12 cellular contexts compared by ENCODE assay signal in genomic region chrX:40084471-40084870, GRCh38. TPM values are rescaled to one million over a fixed set of nuclear protein-coding genes. Genes with fewer than 3 reads are reported as not detected.
A peak's percentile ranks its signal among the peaks of the same experiment; 100 is the strongest.
DNase-seq lines count a peak whose midpoint lies in the region; ATAC-seq, FAIRE-seq and TF ChIP-seq lines count a peak whose summit lies in the region.
"Had no signal": no experiment of that assay in that cellular context is flagged by ENCODE, and none has a peak within 500 bp of the region (broad histone marks: within the 10 kb centered on the region; RNA-seq: fewer than 3 reads in every experiment).

No MANE protein-coding gene starts in this region.

- no peak for FAIRE-seq in astrocyte (lab: Jason Lieb, UNC)

- H4K20me1 ChIP-seq in astrocyte (ENCODE audit: insufficient read depth, low read length) = peaks cover 88% of the 10 kb centered on the region

- no peaks in the 10 kb centered on the region for H3K27me3 Mint-ChIP-seq in CD4-positive, alpha-beta T cell
- H3K27me3 Mint-ChIP-seq in astrocyte (ENCODE audit: low read depth, unreplicated experiment) (peaks cover 2% of the 10 kb centered on the region), nephron progenitor cell (ENCODE audit: low read depth, poor library complexity) (peaks cover 59% of the 10 kb centered on the region)

- no peaks in the 10 kb centered on the region for H3K9me3 Mint-ChIP-seq in CD4-positive, alpha-beta T cell
- H3K9me3 Mint-ChIP-seq in astrocyte (ENCODE audit: unreplicated experiment) (no peaks in the 10 kb centered on the region), nephron progenitor cell (peaks cover 13% of the 10 kb centered on the region)

- H3K36me3 Mint-ChIP-seq in CD4-positive, alpha-beta T cell (ENCODE audit: low read depth) = peaks cover 4% of the 10 kb centered on the region
- no peaks in the 10 kb centered on the region for H3K36me3 Mint-ChIP-seq in astrocyte (ENCODE audit: low read depth, unreplicated experiment)
- H3K36me3 Mint-ChIP-seq in nephron progenitor cell (ENCODE audit: low read depth) = no peaks in the 10 kb centered on the region

- peak overlapping the region; percentile 81 for H3K4me2 ChIP-seq in astrocyte (ENCODE audit: low read length)

- in situ Hi-C loops in GM13977 (cut with MboI; ENCODE audit: low pct_unique_long_range_greater_than_20kb, low sequenced_read_pairs, unreplicated experiment) = no loop called here

- H2AFZ ChIP-seq in astrocyte (ENCODE audit: low read depth, low read length) = no peak overlapping the region

- intact Hi-C loops in CD4-positive, alpha-beta T cell (cut with DNase I, micrococcal nuclease) = loop anchor here in 1 of 2 experiments (10.0 kb wide), 1 partner anchor 80 kb away; no protein-coding TSS in a partner anchor
- intact Hi-C loops in heart right ventricle (cut with DNase I) = no loop called here
- intact Hi-C loops in esophagus squamous epithelium (cut with DNase I) = no loop called here

- peaks cover 64% of the 10 kb centered on the region for H3K79me2 ChIP-seq in astrocyte (ENCODE audit: insufficient read depth, low read length)

- TF ChIP-seq POLR2A in esophagus squamous epithelium (IDR thresholded peaks at IDR 0.05) = no peak

- WGBS in HUES64 = 5% methylated on average over 2 of the region's 8 CpGs
- 42 to 46% methylated on average over 8 of the region's 8 CpGs for WGBS in heart right ventricle, 2 donors
- WGBS in esophagus squamous epithelium, 2 donors = 11 to 28% methylated on average over 4 to 5 of the region's 8 CpGs

- no peaks in the 10 kb centered on the region for H3K9me3 ChIP-seq in CD4-positive, alpha-beta T cell (ENCODE audit: control insufficient read depth, low read length)
- H3K9me3 ChIP-seq in HUES64 (ENCODE audit: insufficient read depth, low read depth, low read length) = no peaks in the 10 kb centered on the region
- H3K9me3 ChIP-seq in astrocyte (ENCODE audit: insufficient read depth, low read depth, low read length) = no peaks in the 10 kb centered on the region
- no peaks in the 10 kb centered on the region for H3K9me3 ChIP-seq in heart right ventricle
- no peaks in the 10 kb centered on the region for H3K9me3 ChIP-seq in esophagus squamous epithelium

- H3K4me3 ChIP-seq in HUES64 (ENCODE audit: low read length) (peak overlapping the region; percentile 51), astrocyte (ENCODE audit: insufficient read depth, low read depth, low read length) (no peak overlapping the region), heart right ventricle (peak overlapping the region in 1 of 10 donors; percentile 56), esophagus squamous epithelium (peak overlapping the region in 2 of 4 donors; percentile 43 to 67)

- H3K9ac ChIP-seq in HUES64 (ENCODE audit: low read depth, low read length) (no peak overlapping the region), astrocyte (ENCODE audit: low read length) (no peak overlapping the region)

- H3K36me3 ChIP-seq in HUES64 (ENCODE audit: insufficient read depth, low read length) (no peaks in the 10 kb centered on the region), astrocyte (ENCODE audit: insufficient read depth, low read length) (no peaks in the 10 kb centered on the region), heart right ventricle (no peaks in the 10 kb centered on the region), esophagus squamous epithelium (no peaks in the 10 kb centered on the region)

- H3K27me3 ChIP-seq in CD4-positive, alpha-beta T cell (ENCODE audit: control insufficient read depth, insufficient read depth, low read length) = no peaks in the 10 kb centered on the region
- H3K27me3 ChIP-seq in HUES64 (ENCODE audit: insufficient read depth, low read length) (peaks cover 45% of the 10 kb centered on the region), astrocyte (ENCODE audit: insufficient read depth, low read length) (no peaks in the 10 kb centered on the region), heart right ventricle (peaks cover 0 to 92% (median 0%) of the 10 kb centered on the region in 7 donors), esophagus squamous epithelium (peaks cover 0 to 10% (median 0%) of the 10 kb centered on the region in 4 donors)

- H3K4me1 Mint-ChIP-seq in CD4-positive, alpha-beta T cell (ENCODE audit: low read depth) = peaks cover 69% of the 10 kb centered on the region
- H3K4me1 Mint-ChIP-seq in astrocyte (ENCODE audit: low read depth, unreplicated experiment) (peaks cover 20% of the 10 kb centered on the region), nephron progenitor cell (peaks cover 86% of the 10 kb centered on the region)

- H3K4me1 ChIP-seq in HUES64 (ENCODE audit: insufficient read depth, low read length) (peaks cover 63% of the 10 kb centered on the region), astrocyte (ENCODE audit: insufficient read depth, low read length) (peaks cover 27% of the 10 kb centered on the region), heart right ventricle (peaks cover 0 to 80% (median 39%) of the 10 kb centered on the region in 9 donors), esophagus squamous epithelium (peaks cover 29 to 87% (median 31%) of the 10 kb centered on the region in 3 donors)

- no peak for DNase-seq in CD4-positive, alpha-beta T cell
- DNase-seq in astrocyte (ENCODE audit: low read depth) (no peak), nephron progenitor cell (no peak), GM13977 (ENCODE audit: low spot score) (no peak), heart right ventricle (no peak), esophagus squamous epithelium (lab: John Stamatoyannopoulos, UW) (no peak)
- DNase-seq: activated CD4-positive, alpha-beta T cell treated with anti-CD3 and anti-CD28 coated beads, Interleukin-2, amount 50 U/mL, for 48 hours; NCI-H1092 treated with DMSO at 0.1 percent for 48 hours; OCI-M1; stimulated activated CD4-positive, alpha-beta T cell treated with anti-CD3 and anti-CD28 coated beads, Interleukin-12 subunit alpha, Interleukin-12 subunit beta, amount 100 ng/mL, for 4 hours had no signal

- H3K27ac Mint-ChIP-seq in CD4-positive, alpha-beta T cell = peak overlapping the region; percentile 36
- H3K27ac Mint-ChIP-seq in astrocyte (ENCODE audit: unreplicated experiment) (no peak overlapping the region), nephron progenitor cell (no peak overlapping the region)

- POLR2A ChIA-PET in CD4-positive, alpha-beta T cell (lab: Charles Lee) = interaction anchor here (4.8 kb wide), 1 partner anchor 14 kb away, joined by 25 read pairs; the partner anchor contains the start of gene BCOR

- TF ChIP-seq CTCF in CD4-positive, alpha-beta T cell (IDR thresholded peaks at IDR 0.05) = no peak
- TF ChIP-seq CTCF in astrocyte (IDR thresholded peaks at IDR 0.05; ENCODE audit: insufficient read depth, low read depth, low read length) (no peak), nephron progenitor cell (IDR thresholded peaks at IDR 0.05) (no peak), GM13977 (IDR thresholded peaks at IDR 0.05; ENCODE audit: extremely low read depth, insufficient read depth, missing control alignments) (no peak), heart right ventricle (IDR thresholded peaks at IDR 0.05) (no peak), esophagus squamous epithelium (IDR thresholded peaks at IDR 0.05) (no peak)

- CTCF ChIA-PET in CD4-positive, alpha-beta T cell (lab: Charles Lee) = interaction anchor here (1.3 kb wide), 1 partner anchor 10 kb away, joined by 3 read pairs; no protein-coding TSS in a partner anchor

- peak overlapping the region; percentile 89 for H3K4me3 Mint-ChIP-seq in CD4-positive, alpha-beta T cell
- no peak overlapping the region for H3K4me3 Mint-ChIP-seq in astrocyte (ENCODE audit: unreplicated experiment)
- H3K4me3 Mint-ChIP-seq in nephron progenitor cell = peak overlapping the region; percentile 77

- no peak for ATAC-seq in CD4-positive, alpha-beta T cell (ENCODE audit: poor library complexity)
- ATAC-seq in heart right ventricle = no peak
- no peak for ATAC-seq in HG03159 (IDR thresholded peaks at IDR 0.05; ENCODE audit: unreplicated experiment)

- H3K27ac ChIP-seq in CD4-positive, alpha-beta T cell (ENCODE audit: low read depth, low read length) = no peak overlapping the region
- H3K27ac ChIP-seq in HUES64 (ENCODE audit: low read depth, low read length) = no peak overlapping the region
- H3K27ac ChIP-seq in astrocyte (ENCODE audit: low read depth, low read length) = no peak overlapping the region
- no peak overlapping the region for H3K27ac ChIP-seq in heart right ventricle
- H3K27ac ChIP-seq in esophagus squamous epithelium = no peak overlapping the region

RNA-seq across cellular contexts. Expression of gene BCOR, which starts 13.3 kb away (rescaled TPM):
- total RNA-seq in CD4-positive, alpha-beta T cell = 10 to 100 TPM; 26.1 to 26.3 TPM
- polyA plus RNA-seq in HUES64 (2013, experiment 1 of 2) = 34.7 TPM
- polyA plus RNA-seq in HUES64 (2013, experiment 2 of 2) = 31.5 TPM
- total RNA-seq in astrocyte = 9.0 TPM in 2 replicates
- total RNA-seq in heart right ventricle = 10 to 100 TPM; 12.4 to 27.2 (median 19.9) TPM
- polyA plus RNA-seq in heart right ventricle = 10 to 100 TPM in 1 of 2 donors, 1 to 10 TPM in 1; 9.1 to 10.5 TPM
- 10 to 100 TPM; 12.0 to 20.1 (median 17.4) TPM for total RNA-seq in esophagus squamous epithelium
